24 cellular contexts compared by ENCODE assay signal in genomic region chr4:36915717-36916116, GRCh38.
"Had no signal": no experiment of that assay in that cellular context is flagged by ENCODE, and none has a peak within 500 bp of the region (broad histone marks: within the 10 kb centered on the region; RNA-seq: fewer than 3 reads in every experiment).

No MANE protein-coding gene starts in this region.

- H3K36me3 ChIP-seq: neural progenitor cell, ovary, right lobe of liver, sigmoid colon, stomach, thoracic aorta, thyroid gland, tibial nerve, upper lobe of left lung, vagina had no signal

- ATAC-seq: psoas muscle; right cardiac atrium; right lobe of liver; stimulated activated effector memory CD8-positive, alpha-beta T cell treated with anti-CD3 and anti-CD28 coated beads, Interleukin-12 subunit alpha, Interleukin-12 subunit beta, amount 100 ng/mL, for 72 hours; stimulated activated naive B cell treated with anti-CD40 and anti-IgM and Interleukin-4, amounts not matched to agents 10 μg/mL and 1 μg/mL and 100 μg/mL, for 72 hours had no signal

- H3K4me1 ChIP-seq: neural progenitor cell, parathyroid adenoma, psoas muscle, right lobe of liver, sigmoid colon, stomach, thyroid gland, tibial nerve, upper lobe of left lung, vagina had no signal

- DNase-seq: occipital lobe; ovary; posterior cingulate gyrus; psoas muscle; right cardiac atrium; right lobe of liver; sigmoid colon; small intestine; stimulated activated CD4-positive, alpha-beta T cell treated with anti-CD3 and anti-CD28 coated beads, Interleukin-15, amount 100 ng/mL, for 24 hours; stimulated activated CD4-positive, alpha-beta T cell treated with anti-CD3 and anti-CD28 coated beads, Interleukin-2, amount 100 ng/mL, for 24 hours; stimulated activated CD4-positive, alpha-beta T cell treated with anti-CD3 and anti-CD28 coated beads, Interleukin-2, amount 100 ng/mL, for 48 hours; stimulated activated CD4-positive, alpha-beta T cell treated with anti-CD3 and anti-CD28 coated beads, Interleukin-4, amount 100 ng/mL, for 24 hours; stimulated activated naive B cell treated with anti-CD40 and anti-IgM and Interleukin-4, amounts not matched to agents 10 μg/mL and 1 μg/mL and 100 μg/mL, for 72 hours; stimulated activated naive CD4-positive, alpha-beta T cell treated with Interleukin-2 at 50 U/mL for 16 hours; stomach; thyroid gland; trophoblast cell; upper lobe of left lung had no signal

- H3K9me3 ChIP-seq: ovary, psoas muscle, right lobe of liver, sigmoid colon, stomach, thoracic aorta, thyroid gland, tibial nerve, upper lobe of left lung, vagina had no signal

- H3K4me3 ChIP-seq: neural progenitor cell, ovary, psoas muscle, right lobe of liver, sigmoid colon, stomach, thoracic aorta, thyroid gland, tibial nerve, upper lobe of left lung, vagina had no signal
